Comparison of ENCODE assay signal across 7 cellular contexts in the genomic region with DNA sequence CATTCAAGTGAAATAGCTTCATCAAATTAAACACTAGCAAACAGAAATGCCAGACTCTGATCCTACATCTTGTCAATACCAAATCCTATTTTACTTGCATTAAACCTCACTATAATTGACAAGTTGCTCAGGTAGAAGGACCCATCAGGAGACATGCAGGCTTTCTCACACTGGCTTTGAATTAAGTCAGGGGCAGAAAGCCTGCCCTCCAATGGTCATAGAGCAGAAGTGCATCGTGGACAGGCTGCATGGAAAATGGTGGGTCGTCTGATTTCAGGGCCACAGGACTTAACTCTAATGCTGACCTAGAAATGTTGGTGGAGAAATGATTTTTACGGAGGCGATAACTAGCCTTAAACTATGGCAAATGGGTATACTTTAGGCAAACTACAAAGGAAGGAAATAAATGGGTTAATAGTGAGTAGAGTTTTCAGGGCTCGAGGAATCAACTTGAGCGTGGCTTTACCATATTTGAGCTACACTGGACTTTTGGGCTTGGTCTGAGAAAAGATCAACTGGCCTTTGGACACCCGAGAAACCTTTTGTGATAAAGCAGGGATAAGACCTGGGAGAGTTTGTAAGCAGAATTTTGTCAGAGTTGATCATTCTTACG.
DNase-seq lines count a peak whose midpoint lies in the region; ATAC-seq and TF ChIP-seq lines count a peak whose summit lies in the region.

No MANE protein-coding gene starts in this region.

- H3K36me3 Mint-ChIP-seq in mesothelial cell of epicardium (no peaks in the 10 kb centered on the region), immature natural killer cell (no peaks in the 10 kb centered on the region)

- H3K4me1 Mint-ChIP-seq in mesothelial cell of epicardium (no peaks in the 10 kb centered on the region), immature natural killer cell (no peaks in the 10 kb centered on the region)

- peak; percentile 48 for TF ChIP-seq CTCF in mesothelial cell of epicardium (IDR thresholded peaks at IDR 0.05; ENCODE audit: unreplicated experiment)

- no peak overlapping the region for H3K27ac Mint-ChIP-seq in mesothelial cell of epicardium
- H3K27ac Mint-ChIP-seq in immature natural killer cell = no peak overlapping the region

- H3K9me3 Mint-ChIP-seq in mesothelial cell of epicardium = no peaks in the 10 kb centered on the region
- H3K9me3 Mint-ChIP-seq in immature natural killer cell = peaks cover 0 to 7% (median 0%) of the 10 kb centered on the region in 6 donors

- peak; percentile 26 for DNase-seq in SW480 (ENCODE audit: low spot score)
- no peak for DNase-seq in mesothelial cell of epicardium (ENCODE audit: low spot score in 2 of 2, unreplicated experiment in 2 of 2)
- DNase-seq in immature natural killer cell = no peak
- DNase-seq in NCI-H128 (lab: John Stamatoyannopoulos, UW; ENCODE audit: unreplicated experiment) = no peak
- no peak for DNase-seq in mucosa of gallbladder (ENCODE audit: low spot score)

- ATAC-seq in GM18858 (IDR thresholded peaks at IDR 0.05; ENCODE audit: unreplicated experiment) (peak; percentile 81), HG02759 (IDR thresholded peaks at IDR 0.05; ENCODE audit: unreplicated experiment) (peak; percentile 62)

- H3K27me3 Mint-ChIP-seq in mesothelial cell of epicardium (ENCODE audit: low read depth) (peaks cover 7% of the 10 kb centered on the region), immature natural killer cell (ENCODE audit: low read depth in 3 of 3) (peaks cover 0 to 2% (median 1%) of the 10 kb centered on the region in 3 donors)

- H3K4me3 Mint-ChIP-seq in mesothelial cell of epicardium (no peak overlapping the region), immature natural killer cell (no peak overlapping the region)
